ENCODE assay signal across 8 cellular contexts in genomic region chr15:50353251-50353998, GRCh38. TPM values are rescaled to one million over a fixed set of nuclear protein-coding genes. Genes with fewer than 3 reads are reported as not detected.
A peak's percentile ranks its signal among the peaks of the same experiment; 100 is the strongest.
DNase-seq lines count a peak whose midpoint lies in the region; TF ChIP-seq lines count a peak whose summit lies in the region.

No MANE protein-coding gene starts in this region.

- H3F3A ChIP-seq in smooth muscle cell (ENCODE audit: low read depth), result peaks cover 10% of the 10 kb centered on the region

- 0 to 2% (median 0%) methylated on average over 8 of the region's 8 CpGs for WGBS in adrenal gland, 4 donors
- no CpG with 5 or more reads among the region's 8 CpGs for WGBS in iPS DF 6.9 (ENCODE audit: insufficient coverage, insufficient read length)
- WGBS in smooth muscle cell (ENCODE audit: low lambda C conversion rate), result under 1% methylated on average over 8 of the region's 8 CpGs

- peaks cover 81% of the 10 kb centered on the region for H3K79me2 ChIP-seq in smooth muscle cell (ENCODE audit: low read depth)

- H3K27ac ChIP-seq in adrenal gland (peak overlapping the region; percentile 96 to 99 (median 98)), iPS DF 6.9 (ENCODE audit: low read length) (no peak overlapping the region), smooth muscle cell (ENCODE audit: low read depth) (peak overlapping the region; percentile 98)

- H2AFZ ChIP-seq in smooth muscle cell (ENCODE audit: low read depth), result no peak overlapping the region

- DNase-seq in SIG-M5 treated with dmso at 0.1 percent for 504 hours (lab: John Stamatoyannopoulos, UW; ENCODE audit: unreplicated experiment) (peak; percentile 65), SIG-M5 (lab: John Stamatoyannopoulos, UW) (no peak), M059J (ENCODE audit: low read depth) (peak; percentile 84), adrenal gland (peak in 1 of 7 donors; percentile 18), iPS DF 6.9 (ENCODE audit: low read depth, low spot score) (no peak), smooth muscle cell (lab: John Stamatoyannopoulos, UW; ENCODE audit: unreplicated experiment) (no peak), DMS153 treated with DMSO at 0.1 percent for 48 hours (lab: John Stamatoyannopoulos, UW; ENCODE audit: unreplicated experiment) (no peak), NCI-H1048 (lab: John Stamatoyannopoulos, UW) (no peak)

- H3K4me3 ChIP-seq in adrenal gland, result peak overlapping the region; percentile 69 to 96 (median 86)
- H3K4me3 ChIP-seq in iPS DF 6.9 (ENCODE audit: low read length), result peak overlapping the region; percentile 97; the same call in 1 of the 2 replicates
- H3K4me3 ChIP-seq in smooth muscle cell, result peak overlapping the region; percentile 93

- peak in 1 of 2 donors; percentile 19 for TF ChIP-seq POLR2A in adrenal gland (IDR thresholded peaks at IDR 0.05)

- no peak for TF ChIP-seq CTCF in adrenal gland (IDR thresholded peaks at IDR 0.05)
- TF ChIP-seq CTCF in smooth muscle cell (IDR thresholded peaks at IDR 0.05; ENCODE audit: borderline replicate concordance, insufficient read depth, poor library complexity, severe bottlenecking), result no peak

- H3K9me3 ChIP-seq in adrenal gland (replicated peaks in 1 of 3), result no peaks in the 10 kb centered on the region
- no peaks in the 10 kb centered on the region for H3K9me3 ChIP-seq in iPS DF 6.9 (ENCODE audit: control insufficient read depth, insufficient read depth, low read length)
- H3K9me3 ChIP-seq in smooth muscle cell (replicated peaks; ENCODE audit: low read depth), result no peaks in the 10 kb centered on the region

- H3K36me3 ChIP-seq in adrenal gland (replicated peaks in 1 of 2) (no peaks in the 10 kb centered on the region), iPS DF 6.9 (ENCODE audit: control insufficient read depth, insufficient read depth, low read length) (no peaks in the 10 kb centered on the region), smooth muscle cell (ENCODE audit: low read depth) (no peaks in the 10 kb centered on the region)

- peaks cover 19 to 57% of the 10 kb centered on the region in 2 donors for H3K4me1 ChIP-seq in adrenal gland (replicated peaks in 1 of 2)
- H3K4me1 ChIP-seq in iPS DF 6.9 (ENCODE audit: control insufficient read depth, insufficient read depth, low read length), result peaks cover 1% of the 10 kb centered on the region; the same call in 1 of the 2 replicates
- H3K4me1 ChIP-seq in smooth muscle cell (ENCODE audit: low read depth), result peaks cover 58% of the 10 kb centered on the region

- H3K4me2 ChIP-seq in smooth muscle cell, result peak overlapping the region; percentile 97

- peaks cover 46% of the 10 kb centered on the region for H4K20me1 ChIP-seq in smooth muscle cell (ENCODE audit: low read depth)

- no peaks in the 10 kb centered on the region for H3K27me3 ChIP-seq in adrenal gland
- no peaks in the 10 kb centered on the region for H3K27me3 ChIP-seq in iPS DF 6.9 (ENCODE audit: control insufficient read depth, insufficient read depth, low read length)
- no peaks in the 10 kb centered on the region for H3K27me3 ChIP-seq in smooth muscle cell (ENCODE audit: low read depth)

- H3K9ac ChIP-seq in smooth muscle cell (ENCODE audit: low read depth), result peak overlapping the region; percentile 99

- intact Hi-C loops in adrenal gland (cut with DNase I), result no loop called here

RNA-seq across cellular contexts. Expression of gene GABPB1, which starts 1.6 kb away (rescaled TPM):
- 33.7 and 41.8 TPM in 2 replicates for total RNA-seq in M059J (2014; rRNA removed; shearing (Covaris generic))
- 10 to 100 TPM; 12.6 to 23.0 (median 14.7) TPM for total RNA-seq in adrenal gland
- 10 to 100 TPM in 1 of 3 donors, 1 to 10 TPM in 2; 3.7 to 23.4 (median 7.2) TPM for polyA plus RNA-seq in adrenal gland
- 49.3 and 49.7 TPM in 2 replicates for total RNA-seq in smooth muscle cell
- 21.6 and 24.1 TPM in 2 replicates for polyA plus RNA-seq in smooth muscle cell

Comparison
In these comparisons a context has a peak if more than half of its experiments do, and no peak if none do; other contexts are left out.
1. DNase-seq: peak in SIG-M5 treated with dmso at 0.1 percent for 504 hours (single experiment) and M059J (single experiment); none in SIG-M5 (single experiment), iPS DF 6.9 (single experiment), smooth muscle cell (single experiment), DMS153 treated with DMSO at 0.1 percent for 48 hours (single experiment) and NCI-H1048 (single experiment).
2. Peak in every context shown above with its lines, with median percentiles within 50 percentile points of each other: H3K4me3 ChIP-seq.